24 cellular contexts compared by ENCODE assay signal in genomic region chr10:99665304-99665703, GRCh38. TPM values are rescaled to one million over a fixed set of nuclear protein-coding genes. Genes with fewer than 3 reads are reported as not detected.
DNase-seq lines count a peak whose midpoint lies in the region; ATAC-seq, FAIRE-seq and TF ChIP-seq lines count a peak whose summit lies in the region.
"Had no signal": no experiment of that assay in that cellular context is flagged by ENCODE, and none has a peak within 500 bp of the region (broad histone marks: within the 10 kb centered on the region; RNA-seq: fewer than 3 reads in every experiment).

No MANE protein-coding gene starts in this region.

- in situ Hi-C loops in GM12878 (cut with MboI), result no loop called here

- FAIRE-seq in GM12878 (lab: Jason Lieb, UNC), result no peak
- FAIRE-seq: A549, D721Med, GM12891, GM18507, H1 had no signal

- no peaks in the 10 kb centered on the region for H3K9me2 ChIP-seq in hepatocyte (replicated peaks; ENCODE audit: insufficient read depth)

- BruUV-seq in Caco-2 (replicated peaks; lab: Mats Ljungman, UMichigan), result no TSS peak
- BruUV-seq in GM12878 (replicated peaks; lab: Mats Ljungman, UMichigan), result no TSS peak

- SMC1A ChIA-PET in GM12878 (lab: Charles Lee; ENCODE audit: uncharacterized antibody, unreplicated experiment), result interaction anchor here (0.6 kb wide), 1 partner anchor 180 kb away, joined by 3 read pairs; no protein-coding TSS in a partner anchor

- H3K9me3 ChIP-seq in Caco-2 (no peaks in the 10 kb centered on the region), GM12878 (replicated peaks; ENCODE audit: control insufficient read depth, insufficient read depth, low read length) (no peaks in the 10 kb centered on the region), hepatocyte (ENCODE audit: low read depth) (no peaks in the 10 kb centered on the region)
- H3K9me3 ChIP-seq: A549, BLaER1 had no signal

- peaks cover 35% of the 10 kb centered on the region for H3K4me1 ChIP-seq in Caco-2
- no peaks in the 10 kb centered on the region for H3K4me1 ChIP-seq in GM12878 (ENCODE audit: control insufficient read depth, insufficient read depth, low read length)
- peaks cover 13% of the 10 kb centered on the region for H3K4me1 ChIP-seq in hepatocyte (ENCODE audit: insufficient read depth)
- H3K4me1 ChIP-seq: BLaER1 had no signal

- H3K36me3 ChIP-seq in Caco-2 (ENCODE audit: control insufficient read depth, insufficient read depth, low read length) (no peaks in the 10 kb centered on the region; the same call in none of the 2 replicates), GM12878 (ENCODE audit: control insufficient read depth in 2 of 2, insufficient read depth in 2 of 2, low read length in 1 of 2) (no peaks in the 10 kb centered on the region), hepatocyte (replicated peaks; ENCODE audit: insufficient read depth, low read depth) (no peaks in the 10 kb centered on the region)
- H3K36me3 ChIP-seq: BLaER1 had no signal

- no peak overlapping the region for H2AFZ ChIP-seq in GM12878 (ENCODE audit: control insufficient read depth, low read depth, low read length)
- no peak overlapping the region for H2AFZ ChIP-seq in hepatocyte
- H2AFZ ChIP-seq: GM23248 had no signal

- TF ChIP-seq CTCF in Caco-2 (IDR thresholded peaks at IDR 0.05; ENCODE audit: insufficient read depth in 1 of 2, low read depth in 1 of 2, low read length in 1 of 2, severe bottlenecking in 1 of 2, unreplicated experiment in 1 of 2) (no peak), GM12878 (IDR thresholded peaks at IDR 0.05 in 2 of 3, conservative IDR thresholded peaks at IDR 0.05 in 1 of 3; ENCODE audit: control insufficient read depth in 2 of 3, extremely low read depth in 1 of 3, insufficient read depth in 1 of 3, low read depth in 3 of 3, low read length in 3 of 3) (no peak), hepatocyte (IDR thresholded peaks at IDR 0.05; ENCODE audit: poor library complexity) (no peak)

- ATAC-seq in GM12878 (no peak), GM21723 (IDR thresholded peaks at IDR 0.05; ENCODE audit: unreplicated experiment) (no peak)
- ATAC-seq: A549; CD8-positive, alpha-beta T cell had no signal

- H4K20me1 ChIP-seq in GM12878 (ENCODE audit: control insufficient read depth, insufficient read depth), result no peaks in the 10 kb centered on the region
- H4K20me1 ChIP-seq in hepatocyte (ENCODE audit: insufficient read depth, poor library complexity, severe bottlenecking), result no peaks in the 10 kb centered on the region
- H4K20me1 ChIP-seq: BLaER1 had no signal

- CTCF ChIA-PET in Caco-2 (lab: Charles Lee) (no interaction called here), GM12878 (lab: Yijun Ruan, JAX) (no interaction called here)

- POLR2A ChIA-PET in Caco-2 (lab: Charles Lee) (interaction anchor here (2.0 kb wide), 1 partner anchor 45 kb away, joined by 7 read pairs; the partner anchor contains the start of gene SLC25A28), GM12878 (lab: Charles Lee) (interaction anchor here (0.7 kb wide), 1 partner anchor 307 kb away, joined by 3 read pairs; no protein-coding TSS in a partner anchor)

- peaks cover 20% of the 10 kb centered on the region for H3K36me3 Mint-ChIP-seq in Caco-2 (ENCODE audit: insufficient read depth, unreplicated experiment)

- no peaks in the 10 kb centered on the region for H3K27me3 Mint-ChIP-seq in Caco-2 (ENCODE audit: insufficient read depth, unreplicated experiment)
- H3K27me3 Mint-ChIP-seq: CD4-positive, CD25-positive, alpha-beta regulatory T cell had no signal

- TF ChIP-seq POLR2A in GM12878 (IDR thresholded peaks at IDR 0.05; ENCODE audit: low read depth, low read length), result no peak

- H3K4me1 Mint-ChIP-seq in Caco-2 (ENCODE audit: low read depth, unreplicated experiment), result peaks cover 31% of the 10 kb centered on the region

- TF ChIP-seq RAD21 in GM12878 (IDR thresholded peaks at IDR 0.05; ENCODE audit: insufficient read depth, low read depth, low read length), result no peak

- H3K27me3 ChIP-seq in Caco-2 (replicated peaks; ENCODE audit: control insufficient read depth, insufficient read depth, low read length), result no peaks in the 10 kb centered on the region
- no peaks in the 10 kb centered on the region for H3K27me3 ChIP-seq in GM12878 (replicated peaks in 1 of 2; ENCODE audit: control insufficient read depth in 2 of 2, insufficient read depth in 2 of 2, low read length in 1 of 2)
- no peaks in the 10 kb centered on the region for H3K27me3 ChIP-seq in hepatocyte
- H3K27me3 ChIP-seq: BLaER1 had no signal

- TF ChIP-seq EP300 in GM12878 (IDR thresholded peaks at IDR 0.05; ENCODE audit: borderline replicate concordance in 1 of 2, control insufficient read depth in 1 of 2, low read depth in 2 of 2, low read length in 2 of 2), result no peak

- peak overlapping the region; percentile 11 for H3K27ac Mint-ChIP-seq in Caco-2 (ENCODE audit: unreplicated experiment)
- H3K27ac Mint-ChIP-seq: CD4-positive, CD25-positive, alpha-beta regulatory T cell; CD8-positive, alpha-beta T cell had no signal

- H3K4me3 Mint-ChIP-seq in Caco-2 (ENCODE audit: unreplicated experiment), result no peak overlapping the region
- H3K4me3 Mint-ChIP-seq: CD8-positive, alpha-beta T cell had no signal

- DNase-seq in Caco-2, result no peak
- no peak for DNase-seq in GM12878 (ENCODE audit: low read depth, low spot score)
- no peak for DNase-seq in hepatocyte (ENCODE audit: low spot score)
- DNase-seq in hypothalamus (lab: John Stamatoyannopoulos, UW), result no peak
- DNase-seq in AML-193 (lab: John Stamatoyannopoulos, UW), result no peak
- DNase-seq: 8988T; ACHN; CD4-positive, CD25-positive, alpha-beta regulatory T cell; CD8-positive, alpha-beta T cell; DMS 273 treated with DMSO at 0.1 percent for 48 hours; DMS79; EL; GDM1; GM23248; H7; HCEC 1CT had no signal

- H3K4me3 ChIP-seq in Caco-2 (ENCODE audit: low read depth, low read length), result no peak overlapping the region
- no peak overlapping the region for H3K4me3 ChIP-seq in GM12878
- no peak overlapping the region for H3K4me3 ChIP-seq in hepatocyte
- H3K4me3 ChIP-seq: A549, BLaER1, GM23248 had no signal

- intact Hi-C loops in Caco-2 (cut with micrococcal nuclease; ENCODE audit: unreplicated experiment), result no loop called here
- intact Hi-C loops in GM12878 (cut with micrococcal nuclease; ENCODE audit: unreplicated experiment), result no loop called here

- H3K9ac ChIP-seq in GM12878 (ENCODE audit: control insufficient read depth, insufficient read depth, low read length), result no peak overlapping the region
- H3K9ac ChIP-seq: BLaER1, GM23248 had no signal

- H3K79me2 ChIP-seq in GM12878 (ENCODE audit: control insufficient read depth, insufficient read depth, low read length), result no peaks in the 10 kb centered on the region
- H3K79me2 ChIP-seq in hepatocyte, result peaks cover 37% of the 10 kb centered on the region

- H3K4me2 ChIP-seq in GM12878 (ENCODE audit: control insufficient read depth, insufficient read depth), result no peak overlapping the region
- no peak overlapping the region for H3K4me2 ChIP-seq in hepatocyte
- H3K4me2 ChIP-seq: A549, BLaER1 had no signal

- 100% methylated on average over 2 of the region's 2 CpGs for WGBS in GM12878 (ENCODE audit: insufficient coverage, insufficient replicate concordance, low lambda C conversion rate, missing lambda C conversion rate)
- WGBS in hepatocyte (ENCODE audit: low lambda C conversion rate, missing lambda C conversion rate), result 97% methylated on average over 2 of the region's 2 CpGs

- no peak overlapping the region for H3K27ac ChIP-seq in GM12878 (ENCODE audit: control insufficient read depth, insufficient read depth)
- peak overlapping the region; percentile 68 for H3K27ac ChIP-seq in hepatocyte
- H3K27ac ChIP-seq: A549, BLaER1, C4-2B, GM23248 had no signal

- H3K9me3 Mint-ChIP-seq in Caco-2 (ENCODE audit: unreplicated experiment), result no peaks in the 10 kb centered on the region
- H3K9me3 Mint-ChIP-seq: CD4-positive, CD25-positive, alpha-beta regulatory T cell; CD8-positive, alpha-beta T cell had no signal

- RAD21 ChIA-PET in GM12878 (lab: Charles Lee; ENCODE audit: unreplicated experiment), result no interaction called here

RNA-seq across cellular contexts. Expression of gene ENTPD7, which starts 6.0 kb away (rescaled TPM):
- total RNA-seq in Caco-2 (2022) (35.5 and 36.0 TPM in 2 replicates), GM12878 (2014; rRNA removed) (5.7 and 5.9 TPM in 2 replicates), GM12878 (2014; rRNA removed; fragmentation: Illumina TruSeq; extraction: Trizol) (6.1 and 6.4 TPM in 2 replicates), GM12878 (2021) (6.5 and 6.7 TPM in 2 replicates), hepatocyte (51.6 and 53.3 TPM in 2 replicates)
- 5.8 and 7.1 TPM in 2 replicates for total RNA-seq in GM12878 (2013; cell fraction: nucleolus; rRNA removed)
- polyA plus RNA-seq in GM12878 (2011; ENCODE audit: low read depth), result 1.2 TPM
- polyA plus RNA-seq in GM12878 (2011; rRNA removed) (4.6 and 5.2 TPM in 2 replicates), GM12878 (2014; fragmentation: Illumina TruSeq; extraction: Trizol) (5.1 and 5.2 TPM in 2 replicates), GM12878 (2014; fragmentation: Nextera tagmentation; extraction: Ambion mirVana) (under 1 TPM; 0.73 to 0.90 TPM), GM12878 (2014; rRNA removed) (2.9 and 4.1 TPM in 2 replicates), GM12878 (2016; fragmentation: Nextera tagmentation; extraction: Ambion mirVana) (1 to 10 TPM; 5.2 TPM), hepatocyte (10.0 and 18.6 TPM in 2 replicates)
- polyA plus RNA-seq in GM12878 (2011; cell fraction: cytosol; rRNA removed), result 4.0 and 4.4 TPM in 2 replicates
- polyA plus RNA-seq in GM12878 (2011; cell fraction: nucleus; rRNA removed), result 2.0 and 2.3 TPM in 2 replicates
- polyA plus RNA-seq in GM12878 (2012), result 1.5 and 1.6 TPM in 2 replicates
- 11.4 and 12.7 TPM in 2 replicates for polyA minus RNA-seq in GM12878 (2011; rRNA and poly(A)+ RNA removed)
- polyA minus RNA-seq in GM12878 (2011; cell fraction: cytosol; rRNA and poly(A)+ RNA removed), result 4.1 and 5.0 TPM in 2 replicates
- polyA minus RNA-seq in GM12878 (2011; cell fraction: nucleus; rRNA and poly(A)+ RNA removed), result 3.0 and 5.5 TPM in 2 replicates

RNA-seq across cellular contexts. Expression of gene SLC25A28, which starts 45.1 kb away (rescaled TPM):
- total RNA-seq in Caco-2 (2022), result 33.8 and 36.7 TPM in 2 replicates
- 30.6 and 30.9 TPM in 2 replicates for total RNA-seq in GM12878 (2013; cell fraction: nucleolus; rRNA removed)
- 15.6 and 16.0 TPM in 2 replicates for total RNA-seq in GM12878 (2014; rRNA removed)
- 27.0 and 27.5 TPM in 2 replicates for total RNA-seq in GM12878 (2014; rRNA removed; fragmentation: Illumina TruSeq; extraction: Trizol)
- 28.8 and 31.8 TPM in 2 replicates for total RNA-seq in GM12878 (2021)
- 25.4 TPM for polyA plus RNA-seq in GM12878 (2011; ENCODE audit: low read depth)
- polyA plus RNA-seq in GM12878 (2011; rRNA removed), result 29.3 and 40.0 TPM in 2 replicates
- polyA plus RNA-seq in GM12878 (2011; cell fraction: cytosol; rRNA removed), result 31.6 and 38.4 TPM in 2 replicates
- polyA plus RNA-seq in GM12878 (2011; cell fraction: nucleus; rRNA removed), result 94.0 and 118 TPM in 2 replicates
- polyA plus RNA-seq in GM12878 (2012), result 33.1 and 36.0 TPM in 2 replicates
- polyA plus RNA-seq in GM12878 (2014; fragmentation: Illumina TruSeq; extraction: Trizol), result 47.8 and 49.6 TPM in 2 replicates
- 10 to 100 TPM; 20.2 to 22.8 TPM for polyA plus RNA-seq in GM12878 (2014; fragmentation: Nextera tagmentation; extraction: Ambion mirVana)
- 43.2 and 45.8 TPM in 2 replicates for polyA plus RNA-seq in GM12878 (2014; rRNA removed)
- 10 to 100 TPM in 1 of 2 experiments, 1 to 10 TPM in 1; 7.5 to 10.8 TPM for polyA plus RNA-seq in GM12878 (2016; fragmentation: Nextera tagmentation; extraction: Ambion mirVana)
- polyA minus RNA-seq in GM12878 (2011; rRNA and poly(A)+ RNA removed), result 23.0 and 33.1 TPM in 2 replicates
- polyA minus RNA-seq in GM12878 (2011; cell fraction: cytosol; rRNA and poly(A)+ RNA removed), result 9.9 and 11.9 TPM in 2 replicates
- 20.2 and 31.0 TPM in 2 replicates for polyA minus RNA-seq in GM12878 (2011; cell fraction: nucleus; rRNA and poly(A)+ RNA removed)
- total RNA-seq in hepatocyte, result 15.8 and 23.8 TPM in 2 replicates
- 33.7 and 38.0 TPM in 2 replicates for polyA plus RNA-seq in hepatocyte
